Comparison of ENCODE assay signal across 27 cellular contexts in genomic region chr18:2827076-2827475, GRCh38. TPM values are rescaled to one million over a fixed set of nuclear protein-coding genes. Genes with fewer than 3 reads are reported as not detected.
A peak's percentile ranks its signal among the peaks of the same experiment; 100 is the strongest.
DNase-seq lines count a peak whose midpoint lies in the region; ATAC-seq, FAIRE-seq and TF ChIP-seq lines count a peak whose summit lies in the region.
"Had no signal": no experiment of that assay in that cellular context is flagged by ENCODE, and none has a peak within 500 bp of the region (broad histone marks: within the 10 kb centered on the region; RNA-seq: fewer than 3 reads in every experiment).

No MANE protein-coding gene starts in this region.

- H4K91ac ChIP-seq in H1 (replicated peaks; ENCODE audit: insufficient read length, low read length) (no peak overlapping the region), mesenchymal stem cell (ENCODE audit: low read length) (no peak overlapping the region)

- no peak overlapping the region for H2BK120ac ChIP-seq in H1 (replicated peaks; ENCODE audit: low read depth, low read length)
- no peak overlapping the region for H2BK120ac ChIP-seq in mesenchymal stem cell (ENCODE audit: low read depth, low read length)

- TF ChIP-seq CTCF in PC-3 (conservative IDR thresholded peaks at IDR 0.05; ENCODE audit: low read depth, low read length), result no peak
- no peak for TF ChIP-seq CTCF in H1 (IDR thresholded peaks at IDR 0.05; ENCODE audit: control extremely low read depth in 1 of 3, insufficient read depth in 1 of 3, low read depth in 1 of 3, low read length in 3 of 3)

- H2BK20ac ChIP-seq in H1 (ENCODE audit: low read length), result no peak overlapping the region

- H3K9me3 ChIP-seq in PC-3 (ENCODE audit: low read length) (no peaks in the 10 kb centered on the region), H1 (ENCODE audit: insufficient read depth in 2 of 2, low read depth in 1 of 2, low read length in 1 of 2) (no peaks in the 10 kb centered on the region), mesenchymal stem cell (ENCODE audit: control insufficient read depth, low read length) (no peaks in the 10 kb centered on the region), subcutaneous abdominal adipose tissue (ENCODE audit: control insufficient read depth in 5 of 5, low read length in 5 of 5) (no peaks in the 10 kb centered on the region)
- H3K9me3 ChIP-seq: gastrocnemius medialis, upper lobe of right lung had no signal

- no peak overlapping the region for H4K8ac ChIP-seq in H1 (ENCODE audit: extremely low read depth, insufficient read depth, low read length)
- H4K8ac ChIP-seq in mesenchymal stem cell (ENCODE audit: low read length), result no peak overlapping the region

- H2BK15ac ChIP-seq in H1 (ENCODE audit: low read length) (no peak overlapping the region), mesenchymal stem cell (ENCODE audit: low read depth, poor library complexity, severe bottlenecking) (no peak overlapping the region)

- no peaks in the 10 kb centered on the region for H3F3A ChIP-seq in PC-3 (ENCODE audit: low read length, unreplicated experiment)

- H3K27ac ChIP-seq in PC-3 (ENCODE audit: low read length), result no peak overlapping the region
- no peak overlapping the region for H3K27ac ChIP-seq in H1 (ENCODE audit: low read depth, low read length)
- H3K27ac ChIP-seq in mesenchymal stem cell (ENCODE audit: low read length, poor library complexity, severe bottlenecking), result no peak overlapping the region
- peak overlapping the region; percentile 57 for H3K27ac ChIP-seq in subcutaneous abdominal adipose tissue (ENCODE audit: low read depth, low read length)
- H3K27ac ChIP-seq: gastrocnemius medialis, PC-9, upper lobe of right lung had no signal

- H3K79me1 ChIP-seq in H1 (ENCODE audit: low read depth, low read length) (no peaks in the 10 kb centered on the region), mesenchymal stem cell (replicated peaks; ENCODE audit: low read length, poor library complexity, severe bottlenecking) (no peaks in the 10 kb centered on the region)

- H3K4ac ChIP-seq in H1 (replicated peaks; ENCODE audit: insufficient read length, low read depth, low read length) (no peak overlapping the region), mesenchymal stem cell (ENCODE audit: low read depth in 1 of 2, low read length in 2 of 2) (no peak overlapping the region)

- no peak for FAIRE-seq in H1 (lab: Jason Lieb, UNC)
- FAIRE-seq: GM18507 had no signal

- no peaks in the 10 kb centered on the region for H3K4me1 ChIP-seq in PC-3 (ENCODE audit: insufficient read depth, low read length)
- H3K4me1 ChIP-seq in H1 (replicated peaks in 1 of 4; ENCODE audit: control insufficient read depth in 3 of 4, insufficient read depth in 4 of 4, low read length in 3 of 4), result no peaks in the 10 kb centered on the region
- H3K4me1 ChIP-seq in mesenchymal stem cell (ENCODE audit: control insufficient read depth, insufficient read depth, low read depth, low read length), result no peaks in the 10 kb centered on the region
- H3K4me1 ChIP-seq in subcutaneous abdominal adipose tissue (ENCODE audit: control insufficient read depth in 5 of 5, insufficient read depth in 5 of 5, low read length in 5 of 5), result peaks cover 0 to 13% (median 2%) of the 10 kb centered on the region in 5 donors
- H3K4me1 ChIP-seq: gastrocnemius medialis, upper lobe of right lung had no signal

- H3K23me2 ChIP-seq in H1 (ENCODE audit: low read depth, low read length), result no peaks in the 10 kb centered on the region

- no peak overlapping the region for H3K14ac ChIP-seq in H1 (ENCODE audit: insufficient read length)
- H3K14ac ChIP-seq in mesenchymal stem cell (ENCODE audit: low read length in 2 of 2), result no peak overlapping the region

- H3K79me2 ChIP-seq in PC-3 (ENCODE audit: low read length) (no peaks in the 10 kb centered on the region), H1 (ENCODE audit: control insufficient read depth in 1 of 2, insufficient read depth in 2 of 2, low read length in 2 of 2) (no peaks in the 10 kb centered on the region)

- CTCF ChIA-PET in PC-3 (lab: Charles Lee), result no interaction called here
- CTCF ChIA-PET in H1 (lab: Charles Lee; ENCODE audit: partially characterized antibody), result no interaction called here

- WGBS in H1 (ENCODE audit: extremely low coverage in 1 of 2, insufficient coverage in 1 of 2, insufficient read length in 1 of 2, insufficient replicate concordance in 2 of 2, low coverage in 1 of 2, low lambda C conversion rate in 2 of 2, missing lambda C conversion rate in 1 of 2), 2 experiments, result 88% methylated on average over 5 of the region's 5 CpGs; no CpG with 5 or more reads in 1 of the 2 experiments
- WGBS in mesenchymal stem cell, result 94% methylated on average over 4 of the region's 5 CpGs

- no peak overlapping the region for H3K9ac ChIP-seq in PC-3 (ENCODE audit: low read length)
- H3K9ac ChIP-seq in H1 (replicated peaks in 1 of 4; ENCODE audit: extremely low read depth in 1 of 4, low read depth in 3 of 4, low read length in 3 of 4), result no peak overlapping the region
- H3K9ac ChIP-seq in mesenchymal stem cell (ENCODE audit: low read length), result peak overlapping the region; percentile 82
- no peak overlapping the region for H3K9ac ChIP-seq in subcutaneous abdominal adipose tissue (ENCODE audit: low read length in 5 of 5)

- no peak for TF ChIP-seq RAD21 in H1 (IDR thresholded peaks at IDR 0.05 in 1 of 2, conservative IDR thresholded peaks at IDR 0.05 in 1 of 2; ENCODE audit: low read depth in 2 of 2, low read length in 2 of 2)

- no TSS peak for BruUV-seq in PC-3 (replicated peaks; lab: Mats Ljungman, UMichigan)

- POLR2A ChIA-PET in PC-3 (lab: Charles Lee; ENCODE audit: unreplicated experiment) (no interaction called here), H1 (lab: Charles Lee; ENCODE audit: partially characterized antibody) (interaction anchor here (1.1 kb wide), 1 partner anchor 35 kb away, joined by 3 read pairs; no protein-coding TSS in a partner anchor)

- H3K18ac ChIP-seq in H1 (ENCODE audit: extremely low read depth, low read length), result no peak overlapping the region
- no peak overlapping the region for H3K18ac ChIP-seq in mesenchymal stem cell (ENCODE audit: low read depth in 1 of 2, low read length in 2 of 2)

- H3K9me2 ChIP-seq in PC-3 (replicated peaks; ENCODE audit: low read length), result no peaks in the 10 kb centered on the region

- H2AFZ ChIP-seq in PC-3 (ENCODE audit: low read length) (no peak overlapping the region), H1 (ENCODE audit: low read length) (peak overlapping the region; percentile 49; the same call in 1 of the 2 replicates), mesenchymal stem cell (ENCODE audit: low read depth, low read length) (no peak overlapping the region)
- H2AFZ ChIP-seq: PC-9 had no signal

- H2BK5ac ChIP-seq in H1 (ENCODE audit: low read depth, low read length) (no peak overlapping the region), mesenchymal stem cell (ENCODE audit: low read depth, low read length, poor library complexity, severe bottlenecking) (no peak overlapping the region)

- ATAC-seq in PC-3, result peak; percentile 67
- no peak for ATAC-seq in GM18861 (IDR thresholded peaks at IDR 0.05; ENCODE audit: unreplicated experiment)
- ATAC-seq: activated CD4-positive, alpha-beta T cell treated with anti-CD3 and anti-CD28 coated beads for 36 hours had no signal

- H3K23ac ChIP-seq in H1 (ENCODE audit: insufficient read length) (no peak overlapping the region), mesenchymal stem cell (ENCODE audit: low read length in 2 of 2) (no peak overlapping the region)

- intact Hi-C loops in PC-3 (cut with micrococcal nuclease), result no loop called here
- intact Hi-C loops in posterior vena cava (cut with DNase I), result no loop called here

- no peak overlapping the region for H3K4me2 ChIP-seq in PC-3 (ENCODE audit: low read length)
- H3K4me2 ChIP-seq in H1 (ENCODE audit: insufficient read depth in 1 of 2, low read depth in 2 of 2, low read length in 2 of 2), result no peak overlapping the region
- no peak overlapping the region for H3K4me2 ChIP-seq in mesenchymal stem cell (ENCODE audit: low read length, poor library complexity, severe bottlenecking)
- H3K4me2 ChIP-seq: PC-9 had no signal

- no peak overlapping the region for H4K5ac ChIP-seq in H1 (ENCODE audit: insufficient read length, low read depth, low read length)

- H4K20me1 ChIP-seq in PC-3 (ENCODE audit: low read length) (no peaks in the 10 kb centered on the region), H1 (replicated peaks in 1 of 2; ENCODE audit: control insufficient read depth in 1 of 2, insufficient read depth in 2 of 2, low read length in 2 of 2) (no peaks in the 10 kb centered on the region)

- TF ChIP-seq POLR2A in H1 (IDR thresholded peaks at IDR 0.05; ENCODE audit: control extremely low read depth in 1 of 2, low read depth in 2 of 2, low read length in 2 of 2), result no peak

- H3K36me3 ChIP-seq in PC-3 (ENCODE audit: low read depth, low read length) (no peaks in the 10 kb centered on the region), H1 (ENCODE audit: control insufficient read depth in 2 of 4, insufficient read depth in 4 of 4, low read length in 3 of 4) (no peaks in the 10 kb centered on the region), mesenchymal stem cell (ENCODE audit: control insufficient read depth in 1 of 2, insufficient read depth in 2 of 2, low read depth in 1 of 2, low read length in 2 of 2) (no peaks in the 10 kb centered on the region), subcutaneous abdominal adipose tissue (ENCODE audit: control insufficient read depth in 5 of 5, insufficient read depth in 5 of 5, low read length in 5 of 5) (no peaks in the 10 kb centered on the region)
- H3K36me3 ChIP-seq: gastrocnemius medialis, upper lobe of right lung had no signal

- no peak overlapping the region for H3K56ac ChIP-seq in H1 (replicated peaks; ENCODE audit: insufficient read length, low read depth, low read length)

- no peak for TF ChIP-seq EP300 in H1 (IDR thresholded peaks at IDR 0.05; ENCODE audit: borderline replicate concordance in 1 of 2, low read depth in 2 of 2, low read length in 2 of 2)

- H2BK12ac ChIP-seq in H1 (ENCODE audit: low read depth, low read length) (no peak overlapping the region), mesenchymal stem cell (ENCODE audit: low read length in 2 of 2) (no peak overlapping the region)

- DNase-seq in PC-3 (peak; percentile 22), H1 (ENCODE audit: low read depth in 1 of 2, low spot score in 2 of 2) (no peak), mesenchymal stem cell (no peak), posterior vena cava (ENCODE audit: low spot score) (no peak), cerebellar nuclear complex (lab: John Stamatoyannopoulos, UW) (no peak)
- DNase-seq: activated CD4-positive, alpha-beta T cell treated with anti-CD3 and anti-CD28 coated beads for 36 hours; activated gamma-delta T cell; activated naive CD8-positive, alpha-beta T cell treated with anti-CD3 and anti-CD28 coated beads, Interleukin-2, amount 10 ng/mL, durations not matched to agents 7 days and 5 days; activated T-cell treated with anti-CD3 and anti-CD28 coated beads, Interleukin-2, amount 50 U/mL, for 24 hours; Calu3; DND-41; HFFc6; hippocampal formation; immature natural killer cell; naive B cell; NCI-H187; NCI-H524; NK-92 treated with Interleukin-12 subunit alpha and Interleukin-12 subunit beta, amount 100 ng/mL, for 24 hours; nucleus accumbens; PC-9; stimulated activated CD4-positive, alpha-beta T cell treated with anti-CD3 and anti-CD28 coated beads, Interleukin-2, amount 100 ng/mL, for 48 hours; substantia nigra; upper lobe of right lung had no signal

- H2AK5ac ChIP-seq in H1 (ENCODE audit: low read depth, low read length) (no peak overlapping the region), mesenchymal stem cell (ENCODE audit: low read length, severe bottlenecking) (no peak overlapping the region)

- H3K4me3 ChIP-seq in PC-3 (ENCODE audit: low read length) (no peak overlapping the region), H1 (ENCODE audit: extremely low read depth in 1 of 4, insufficient read depth in 2 of 4, low read depth in 3 of 4, low read length in 4 of 4) (no peak overlapping the region), mesenchymal stem cell (ENCODE audit: insufficient read depth in 1 of 2, low read depth in 1 of 2, low read length in 2 of 2) (peak overlapping the region in 1 of 2 experiments; percentile 42), subcutaneous abdominal adipose tissue (ENCODE audit: low read depth in 1 of 5, low read length in 5 of 5) (no peak overlapping the region)
- H3K4me3 ChIP-seq: gastrocnemius medialis, PC-9, upper lobe of right lung had no signal

- no peaks in the 10 kb centered on the region for H3K27me3 ChIP-seq in PC-3 (ENCODE audit: low read length)
- no peaks in the 10 kb centered on the region for H3K27me3 ChIP-seq in H1 (replicated peaks in 1 of 4; ENCODE audit: control insufficient read depth in 3 of 4, extremely low read depth in 1 of 4, insufficient read depth in 3 of 4, low read length in 3 of 4)
- no peaks in the 10 kb centered on the region for H3K27me3 ChIP-seq in mesenchymal stem cell (ENCODE audit: control insufficient read depth in 1 of 2, insufficient read depth in 1 of 2, low read length in 2 of 2)
- H3K27me3 ChIP-seq in subcutaneous abdominal adipose tissue (ENCODE audit: control insufficient read depth in 5 of 5, insufficient read depth in 4 of 5, low read length in 5 of 5), result no peaks in the 10 kb centered on the region
- H3K27me3 ChIP-seq: gastrocnemius medialis, upper lobe of right lung had no signal

RNA-seq across cellular contexts. Expression of gene EMILIN2, which starts 19.7 kb away (rescaled TPM):
- 17.1 and 24.5 TPM in 2 replicates for total RNA-seq in PC-3 (2014; rRNA removed)
- total RNA-seq in H1 (2021; fragmentation: NEBNext Ultra II Directional; extraction: Animal tissue kit (Norgen Biotek cat#: 25700)), result 7.4 and 7.5 TPM in 2 replicates
- 6.0 and 8.1 TPM in 2 replicates for polyA plus RNA-seq in H1 (2011; rRNA removed)
- 8.1 TPM for polyA plus RNA-seq in H1 (2011; cell fraction: cytosol; rRNA removed)
- polyA plus RNA-seq in H1 (2011; cell fraction: nucleus; rRNA removed), result 16.5 TPM
- 5.2 to 7.4 TPM (median 6.3 TPM) in 4 replicates for polyA plus RNA-seq in H1 (2012, experiment 1 of 2)
- polyA plus RNA-seq in H1 (2012, experiment 2 of 2), result 4.9 TPM
- 5.3 TPM for polyA plus RNA-seq in H1 (2013, experiment 1 of 2)
- 3.7 TPM for polyA plus RNA-seq in H1 (2013, experiment 2 of 2)
- 1.8 and 2.9 TPM in 2 replicates for polyA minus RNA-seq in H1 (2011; rRNA and poly(A)+ RNA removed)
- 6.0 TPM for polyA minus RNA-seq in H1 (2011; cell fraction: cytosol; rRNA and poly(A)+ RNA removed)
- polyA minus RNA-seq in H1 (2011; cell fraction: nucleus; rRNA and poly(A)+ RNA removed), result 13.4 TPM
- 3.7 TPM for polyA plus RNA-seq in mesenchymal stem cell (2013, experiment 1 of 2)
- 3.5 TPM for polyA plus RNA-seq in mesenchymal stem cell (2013, experiment 2 of 2)
- 10 to 100 TPM; 21.0 to 32.4 TPM for total RNA-seq in posterior vena cava
